10 cellular contexts compared by ENCODE assay signal in the genomic region with DNA sequence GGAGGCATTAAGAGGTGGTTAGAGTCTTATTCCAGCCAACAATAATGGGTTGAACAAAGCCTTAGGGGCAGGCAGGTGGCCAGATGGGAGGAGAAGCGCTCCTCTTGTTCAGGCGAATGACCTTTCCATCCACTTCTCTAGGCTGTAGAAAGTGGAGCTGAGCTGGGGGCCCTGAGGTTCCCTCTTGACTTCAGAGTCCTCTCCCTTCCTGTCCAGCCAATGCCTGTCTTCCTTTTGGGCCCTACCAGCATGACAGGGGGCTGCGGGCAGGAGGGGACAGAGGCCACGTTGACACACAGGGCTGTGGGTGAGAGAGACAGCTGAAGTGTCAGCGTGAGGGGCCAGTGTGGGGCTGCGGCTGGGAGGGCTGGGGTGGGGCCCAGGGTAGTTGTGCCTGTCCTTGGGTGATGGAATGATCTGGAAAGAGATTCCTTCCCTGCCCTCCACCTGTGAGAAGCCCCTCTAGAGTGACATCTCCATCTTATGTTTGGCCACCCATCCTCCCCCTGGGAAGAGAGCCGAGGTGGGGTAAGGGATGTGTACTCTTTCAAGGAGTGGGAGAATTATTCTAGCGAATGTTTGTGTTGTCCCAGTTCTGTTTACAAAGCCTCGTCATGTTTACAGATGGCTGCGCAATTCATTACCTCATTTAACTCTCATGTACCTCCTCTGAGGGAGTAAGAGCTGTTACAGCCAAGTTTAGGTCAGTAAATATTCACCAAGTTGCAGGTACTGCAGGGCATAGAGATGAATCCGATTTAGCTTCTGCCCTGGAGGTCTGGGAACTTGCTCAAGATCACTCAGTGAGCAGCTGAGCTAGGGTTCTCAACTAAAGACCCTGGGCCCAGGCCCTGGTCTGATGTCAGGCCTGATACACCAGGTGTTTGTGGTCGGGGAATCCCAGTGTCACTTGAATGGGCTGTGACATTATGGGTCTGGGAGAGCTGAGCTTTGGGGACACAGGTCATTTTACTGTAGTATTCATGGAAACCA. TPM values are rescaled to one million over a fixed set of nuclear protein-coding genes. Genes with fewer than 3 reads are reported as not detected.
DNase-seq lines count a peak whose midpoint lies in the region; ATAC-seq, FAIRE-seq and TF ChIP-seq lines count a peak whose summit lies in the region.
"Had no signal": no experiment of that assay in that cellular context is flagged by ENCODE, and none has a peak within 500 bp of the region (broad histone marks: within the 10 kb centered on the region; RNA-seq: fewer than 3 reads in every experiment).

No MANE protein-coding gene starts in this region.

- H3K9me3 Mint-ChIP-seq in H9: no peaks in the 10 kb centered on the region
- no peaks in the 10 kb centered on the region for H3K9me3 Mint-ChIP-seq in stimulated activated naive CD8-positive, alpha-beta T cell treated with anti-CD3 and anti-CD28 coated beads, Interleukin-15, amount 100 ng/mL, for 72 hours

- H3K79me2 ChIP-seq in H9 (ENCODE audit: insufficient read depth, low read length) (peaks cover 51% of the 10 kb centered on the region), PC-9 (ENCODE audit: low read depth) (peaks cover 77% of the 10 kb centered on the region)

- H3K9me2 ChIP-seq in PC-9 (ENCODE audit: insufficient read depth): no peaks in the 10 kb centered on the region

- CTCF ChIA-PET in PC-9 (lab: Charles Lee): interaction anchor here (0.7 kb wide), 1 partner anchor 79 kb away, joined by 9 read pairs; no protein-coding TSS in a partner anchor

- H4K8ac ChIP-seq in H9 (replicated peaks; ENCODE audit: insufficient read length, low read depth, low read length): no peak overlapping the region

- peaks cover 8% of the 10 kb centered on the region for H3K23me2 ChIP-seq in H9 (ENCODE audit: insufficient read length, low read depth, low read length, poor library complexity, severe bottlenecking)

- WGBS in H9 (ENCODE audit: extremely low coverage, insufficient read length, low lambda C conversion rate): no CpG with 5 or more reads among the region's 12 CpGs

- no peak overlapping the region for H3K9ac ChIP-seq in H9 (ENCODE audit: extremely low read depth, insufficient read length, low read length)

- no peak overlapping the region for H2BK15ac ChIP-seq in H9 (ENCODE audit: low read depth, low read length)

- H2BK12ac ChIP-seq in H9 (ENCODE audit: insufficient read length, low read depth, low read length): no peak overlapping the region

- intact Hi-C loops in PC-9 (cut with micrococcal nuclease; ENCODE audit: unreplicated experiment): no loop called here

- no peak overlapping the region for H3K18ac ChIP-seq in H9 (ENCODE audit: insufficient read length, low read depth, low read length)

- H3F3A ChIP-seq in PC-9 (ENCODE audit: insufficient read depth, low read depth): peaks cover 50% of the 10 kb centered on the region

- H3K23ac ChIP-seq in H9 (ENCODE audit: insufficient read length, low read depth, low read length): no peak overlapping the region

- H2AK5ac ChIP-seq in H9 (ENCODE audit: insufficient read length, low read length): no peak overlapping the region

- H4K20me1 ChIP-seq in H9 (ENCODE audit: control insufficient read depth, insufficient read depth, insufficient read length) (no peaks in the 10 kb centered on the region), PC-9 (ENCODE audit: insufficient read depth) (peaks cover 6% of the 10 kb centered on the region; the same call in 1 of the 2 replicates)

- H4K5ac ChIP-seq in H9 (ENCODE audit: insufficient read length, low read depth, low read length): no peak overlapping the region

- H2AFZ ChIP-seq in H9 (ENCODE audit: low read length): no peak overlapping the region
- H2AFZ ChIP-seq in PC-9: no peak overlapping the region

- H3K9me3 ChIP-seq in H9 (ENCODE audit: control insufficient read depth, low read depth, low read length) (no peaks in the 10 kb centered on the region), PC-9 (ENCODE audit: insufficient read depth, low read depth) (no peaks in the 10 kb centered on the region)

- H3K4me3 ChIP-seq in PC-9: 0 out of 2 replicates have a peak overlapping the region, but pooled peaks have one; percentile 10

- H3K56ac ChIP-seq in H9 (ENCODE audit: insufficient read length, low read depth, low read length): no peak overlapping the region

- H3K27ac ChIP-seq in H9 (ENCODE audit: insufficient read length, low read depth, low read length) (no peak overlapping the region), PC-9 (peak overlapping the region; percentile 51)

- no peak overlapping the region for H2BK5ac ChIP-seq in H9 (ENCODE audit: insufficient read length, low read length)

- H3K27me3 Mint-ChIP-seq in H9 (ENCODE audit: low read depth): no peaks in the 10 kb centered on the region; the same call in 1 of the 2 replicates
- H3K27me3 Mint-ChIP-seq in stimulated activated naive CD8-positive, alpha-beta T cell treated with anti-CD3 and anti-CD28 coated beads, Interleukin-15, amount 100 ng/mL, for 72 hours: peaks cover 53% of the 10 kb centered on the region

- H3K4me1 ChIP-seq in H9 (ENCODE audit: insufficient read depth, low read length) (peaks cover 16% of the 10 kb centered on the region), PC-9 (replicated peaks; ENCODE audit: insufficient read depth) (peaks cover 77% of the 10 kb centered on the region)

- BruUV-seq in PC-9 (replicated peaks; lab: Mats Ljungman, UMichigan): no TSS peak

- peak overlapping the region in 2 of 3 experiments; percentile 65 to 90; a peak in 4 of 7 replicates for H3K27ac Mint-ChIP-seq in H9
- H3K27ac Mint-ChIP-seq in stimulated activated naive CD8-positive, alpha-beta T cell treated with anti-CD3 and anti-CD28 coated beads, Interleukin-15, amount 100 ng/mL, for 72 hours: no peak overlapping the region

- FAIRE-seq in HTR-8/SVneo (lab: Jason Lieb, UNC): no peak
- FAIRE-seq: G401.6 had no signal

- no peak overlapping the region for H3K14ac ChIP-seq in H9 (ENCODE audit: insufficient read depth, low read length)

- H3K36me3 Mint-ChIP-seq in H9 (ENCODE audit: insufficient read depth in 1 of 3, low read depth in 3 of 3): peaks cover 25 to 49% (median 36%) of the 10 kb centered on the region in 3 experiments

- no peak overlapping the region for H2BK20ac ChIP-seq in H9 (ENCODE audit: low read depth, low read length, poor library complexity, severe bottlenecking)

- POLR2A ChIA-PET in PC-9 (lab: Charles Lee; ENCODE audit: unreplicated experiment): no interaction called here

- ATAC-seq in stimulated activated naive CD8-positive, alpha-beta T cell treated with anti-CD3 and anti-CD28 coated beads, Interleukin-15, amount 100 ng/mL, for 72 hours: peak; percentile 71

- H2BK120ac ChIP-seq in H9 (ENCODE audit: low read depth, low read length, poor library complexity, severe bottlenecking): no peak overlapping the region

- H3K4me2 ChIP-seq in H9 (ENCODE audit: insufficient read depth, insufficient read length, low read length) (no peak overlapping the region), PC-9 (peak overlapping the region; percentile 73)

- no peak overlapping the region for H3T11ph ChIP-seq in H9 (ENCODE audit: low read length)

- no peak for DNase-seq in H9
- DNase-seq in PC-9: peak in 1 of 2 experiments; percentile 71
- peak; percentile 63 for DNase-seq in kidney tubule cell (ENCODE audit: low spot score)
- no peak for DNase-seq in stimulated activated naive CD8-positive, alpha-beta T cell treated with anti-CD3 and anti-CD28 coated beads, Interleukin-15, amount 100 ng/mL, for 72 hours
- no peak for DNase-seq in central memory CD4-positive, alpha-beta T cell
- DNase-seq in NCI-H1092 (lab: John Stamatoyannopoulos, UW): no peak
- DNase-seq in HTR-8/SVneo (ENCODE audit: insufficient read length, low spot score): no peak
- DNase-seq: stimulated activated CD4-positive, alpha-beta T cell treated with anti-CD3 and anti-CD28 coated beads, Interleukin-4, amount 100 ng/mL, for 24 hours; T1000 had no signal

- TF ChIP-seq CTCF in H9 (conservative IDR thresholded peaks at IDR 0.05) (no peak), PC-9 (conservative IDR thresholded peaks at IDR 0.05) (no peak)

- peak overlapping the region; percentile 92 to 97 for H3K4me3 Mint-ChIP-seq in H9
- no peak overlapping the region for H3K4me3 Mint-ChIP-seq in stimulated activated naive CD8-positive, alpha-beta T cell treated with anti-CD3 and anti-CD28 coated beads, Interleukin-15, amount 100 ng/mL, for 72 hours

- no peaks in the 10 kb centered on the region for H3K79me1 ChIP-seq in H9 (ENCODE audit: insufficient read depth, low read depth, low read length, poor library complexity, severe bottlenecking)

- H3K4ac ChIP-seq in H9 (ENCODE audit: low read depth, low read length): no peak overlapping the region

- H4K91ac ChIP-seq in H9 (ENCODE audit: insufficient read length, low read depth, low read length): no peak overlapping the region

- no peaks in the 10 kb centered on the region for H3K27me3 ChIP-seq in H9 (ENCODE audit: insufficient read depth, low read length)
- no peaks in the 10 kb centered on the region for H3K27me3 ChIP-seq in PC-9 (ENCODE audit: insufficient read depth, low read depth)

- peaks cover 57 to 65% of the 10 kb centered on the region in 2 experiments for H3K4me1 Mint-ChIP-seq in H9
- H3K4me1 Mint-ChIP-seq in stimulated activated naive CD8-positive, alpha-beta T cell treated with anti-CD3 and anti-CD28 coated beads, Interleukin-15, amount 100 ng/mL, for 72 hours: peaks cover 42% of the 10 kb centered on the region

- no peaks in the 10 kb centered on the region for H3K36me3 ChIP-seq in PC-9 (ENCODE audit: low read depth)

RNA-seq across cellular contexts. Expression of a gene that starts 3.3 kb away (rescaled TPM):
- total RNA-seq in H9 (2021) (216 and 217 TPM in 2 replicates), PC-9 (2021) (87.2 and 90.6 TPM in 2 replicates)

RNA-seq across cellular contexts. Expression of a gene that starts 15.3 kb away (rescaled TPM):
- total RNA-seq in H9 (2021): 29.0 and 30.2 TPM in 2 replicates
- total RNA-seq in PC-9 (2021): 15.0 and 16.2 TPM in 2 replicates

RNA-seq across cellular contexts. Expression of a gene that starts 27.1 kb away (rescaled TPM):
- total RNA-seq in H9 (2021) (45.2 and 50.8 TPM in 2 replicates), PC-9 (2021) (49.2 and 50.8 TPM in 2 replicates)

RNA-seq across cellular contexts. Expression of a gene that starts 34.5 kb away (rescaled TPM):
- total RNA-seq in H9 (2021): 50.6 and 55.0 TPM in 2 replicates
- 49.1 and 55.9 TPM in 2 replicates for total RNA-seq in PC-9 (2021)

RNA-seq across cellular contexts. Expression of a gene that starts 34.9 kb away (rescaled TPM):
- total RNA-seq in H9 (2021) (2.1 and 2.3 TPM in 2 replicates), PC-9 (2021) (0.75 and 1.1 TPM in 2 replicates)

Comparison
In these comparisons a context has a peak if more than half of its experiments do, and no peak if none do; other contexts are left out.
1. H3K27ac Mint-ChIP-seq: peak in H9 (2 of 3); none in stimulated activated naive CD8-positive, alpha-beta T cell treated with anti-CD3 and anti-CD28 coated beads, Interleukin-15, amount 100 ng/mL, for 72 hours (0 of 2).
2. H3K4me3 Mint-ChIP-seq: peak in H9 (2 of 2); none in stimulated activated naive CD8-positive, alpha-beta T cell treated with anti-CD3 and anti-CD28 coated beads, Interleukin-15, amount 100 ng/mL, for 72 hours (0 of 2).